17 cellular contexts compared by ENCODE assay signal in genomic region chr1:82837261-82837660, GRCh38.
DNase-seq lines count a peak whose midpoint lies in the region; ATAC-seq, FAIRE-seq and TF ChIP-seq lines count a peak whose summit lies in the region.
"Had no signal": no experiment of that assay in that cellular context is flagged by ENCODE, and none has a peak within 500 bp of the region (broad histone marks: within the 10 kb centered on the region; RNA-seq: fewer than 3 reads in every experiment).

No MANE protein-coding gene starts in this region.

- TF ChIP-seq CTCF in GM23338 (conservative IDR thresholded peaks at IDR 0.05; ENCODE audit: low read depth in 2 of 2) (no peak), bronchial epithelial cell (IDR thresholded peaks at IDR 0.05; ENCODE audit: insufficient read depth, low read length, severe bottlenecking) (no peak), neural progenitor cell (IDR thresholded peaks at IDR 0.05) (no peak)

- H3K27me3 ChIP-seq in GM23338 (ENCODE audit: insufficient read depth) = no peaks in the 10 kb centered on the region
- H3K27me3 ChIP-seq in bronchial epithelial cell (ENCODE audit: control insufficient read depth, insufficient read depth, low read length) = no peaks in the 10 kb centered on the region
- H3K27me3 ChIP-seq in neural progenitor cell = no peaks in the 10 kb centered on the region

- no peaks in the 10 kb centered on the region for H3K9me2 ChIP-seq in GM23338 (ENCODE audit: insufficient read depth)

- H3K27ac Mint-ChIP-seq in GM23338 (peak overlapping the region; percentile 66), neural progenitor cell (peak overlapping the region; percentile 15)
- H3K27ac Mint-ChIP-seq: B cell; CD4-positive, alpha-beta T cell had no signal

- H4K20me1 ChIP-seq in GM23338 (replicated peaks; ENCODE audit: insufficient read depth) = no peaks in the 10 kb centered on the region
- H4K20me1 ChIP-seq in neural progenitor cell (ENCODE audit: low read depth) = no peaks in the 10 kb centered on the region

- no peaks in the 10 kb centered on the region for H3K36me3 ChIP-seq in GM23338 (ENCODE audit: insufficient read depth)
- H3K36me3 ChIP-seq in bronchial epithelial cell (ENCODE audit: control insufficient read depth, insufficient read depth, low read length) = no peaks in the 10 kb centered on the region
- no peaks in the 10 kb centered on the region for H3K36me3 ChIP-seq in neural progenitor cell

- H3K9me3 ChIP-seq in neural progenitor cell (ENCODE audit: low read depth) = no peaks in the 10 kb centered on the region

- H3K36me3 Mint-ChIP-seq in GM23338 (ENCODE audit: low read depth) = peaks cover 5% of the 10 kb centered on the region; the same call in 2 of the 3 replicates
- H3K36me3 Mint-ChIP-seq in neural progenitor cell = no peaks in the 10 kb centered on the region

- H3K4me3 Mint-ChIP-seq in GM23338 = no peak overlapping the region
- no peak overlapping the region for H3K4me3 Mint-ChIP-seq in neural progenitor cell
- H3K4me3 Mint-ChIP-seq: B cell; CD4-positive, alpha-beta T cell had no signal

- no peak for FAIRE-seq in bronchial epithelial cell (lab: Jason Lieb, UNC)

- ATAC-seq in GM23338 (no peak), HG03520 (IDR thresholded peaks at IDR 0.05; ENCODE audit: unreplicated experiment) (no peak), GM18909 (IDR thresholded peaks at IDR 0.05; ENCODE audit: poor library complexity, unreplicated experiment) (no peak)

- H3K4me1 Mint-ChIP-seq in GM23338 (peaks cover 59% of the 10 kb centered on the region), neural progenitor cell (peaks cover 34% of the 10 kb centered on the region)
- H3K4me1 Mint-ChIP-seq: B cell had no signal

- H3K4me2 ChIP-seq in GM23338 (no peak overlapping the region), neural progenitor cell (peak overlapping the region; percentile 46)

- DNase-seq in GM23338 (ENCODE audit: low spot score) = no peak
- DNase-seq in bronchial epithelial cell (ENCODE audit: low read depth) = peak; percentile 32
- peak; percentile 45 for DNase-seq in fibroblast of peridontal ligament (ENCODE audit: extremely low read depth)
- DNase-seq in neural progenitor cell (ENCODE audit: low spot score) = no peak
- DNase-seq in stimulated activated CD4-positive, alpha-beta T cell treated with anti-CD3 and anti-CD28 coated beads, Interleukin-12 subunit alpha, Interleukin-12 subunit beta, amount 100 ng/mL, for 4 hours = no peak
- DNase-seq: Calu3; CD4-positive, alpha-beta T cell; DMS79; NCI-H1436; NCI-H2029 treated with DMSO at 0.1 percent for 48 hours; NCI-H2171 treated with DMSO at 0.1 percent for 48 hours; NCI-H446 treated with DMSO at 0.1 percent for 48 hours; NK-92 treated with Interleukin-12 subunit alpha and Interleukin-12 subunit beta, amount 100 ng/mL, for 24 hours; SHP77 had no signal

- peaks cover 33% of the 10 kb centered on the region for H3K4me1 ChIP-seq in GM23338 (ENCODE audit: insufficient read depth)
- H3K4me1 ChIP-seq in neural progenitor cell = peaks cover 36% of the 10 kb centered on the region

- no peak overlapping the region for H3K27ac ChIP-seq in GM23338 (ENCODE audit: low read depth)
- peak overlapping the region; percentile 78 for H3K27ac ChIP-seq in neural progenitor cell

- H3K9me3 Mint-ChIP-seq in GM23338 (no peaks in the 10 kb centered on the region), neural progenitor cell (peaks cover 4% of the 10 kb centered on the region)
- H3K9me3 Mint-ChIP-seq: CD4-positive, alpha-beta T cell had no signal

- peaks cover 6% of the 10 kb centered on the region; the same call in 1 of the 2 replicates for H3K79me2 ChIP-seq in GM23338 (replicated peaks; ENCODE audit: insufficient read depth)
- H3K79me2 ChIP-seq in neural progenitor cell (ENCODE audit: low read depth) = no peaks in the 10 kb centered on the region

- H3K4me3 ChIP-seq in GM23338 (no peak overlapping the region), bronchial epithelial cell (ENCODE audit: low read depth, low read length) (no peak overlapping the region), neural progenitor cell (no peak overlapping the region)

- H3K27me3 Mint-ChIP-seq in GM23338 (ENCODE audit: insufficient read depth, low read depth, poor library complexity) (no peaks in the 10 kb centered on the region), neural progenitor cell (ENCODE audit: insufficient read depth, low read depth) (no peaks in the 10 kb centered on the region)
- H3K27me3 Mint-ChIP-seq: B cell; CD4-positive, alpha-beta T cell had no signal

- H3F3A ChIP-seq in GM23338 (replicated peaks; ENCODE audit: low read depth) (no peaks in the 10 kb centered on the region), neural progenitor cell (ENCODE audit: low read depth) (peaks cover 24% of the 10 kb centered on the region)

- H2AFZ ChIP-seq in GM23338 (no peak overlapping the region), neural progenitor cell (replicated peaks) (peak overlapping the region; percentile 45)

- no peak overlapping the region for H3K9ac ChIP-seq in neural progenitor cell

TF ChIP-seq in GM23338, 12 proteins besides CTCF, POLR2A, EP300 and RAD21 (continues in another document):
- TF ChIP-seq ZNF331 (CRISPR knock-in tag; IDR thresholded peaks at IDR 0.05; ENCODE audit: low read depth) (no peak), STAT1 (IDR thresholded peaks at IDR 0.05; ENCODE audit: unreplicated experiment) (no peak), NANOG (IDR thresholded peaks at IDR 0.05; ENCODE audit: borderline replicate concordance) (no peak), REST (IDR thresholded peaks at IDR 0.05; ENCODE audit: unreplicated experiment) (no peak), CREB1 (CRISPR knock-in tag; IDR thresholded peaks at IDR 0.05; ENCODE audit: low read depth) (no peak), EZH2 (IDR thresholded peaks at IDR 0.05; ENCODE audit: low read depth, unreplicated experiment) (no peak), ETS1 (IDR thresholded peaks at IDR 0.05) (no peak), EZH2phosphoT487 (IDR thresholded peaks at IDR 0.05; ENCODE audit: unreplicated experiment) (no peak), JUNB (IDR thresholded peaks at IDR 0.05; ENCODE audit: unreplicated experiment) (no peak)

Comparison
In these comparisons a context has a peak if more than half of its experiments do, and no peak if none do; other contexts are left out.
1. DNase-seq: peak in bronchial epithelial cell (single experiment) and fibroblast of peridontal ligament (single experiment); none in GM23338 (single experiment), neural progenitor cell (single experiment) and stimulated activated CD4-positive, alpha-beta T cell treated with anti-CD3 and anti-CD28 coated beads, Interleukin-12 subunit alpha, Interleukin-12 subunit beta, amount 100 ng/mL, for 4 hours (single experiment).